26 cellular contexts compared by ENCODE assay signal in the genomic region with DNA sequence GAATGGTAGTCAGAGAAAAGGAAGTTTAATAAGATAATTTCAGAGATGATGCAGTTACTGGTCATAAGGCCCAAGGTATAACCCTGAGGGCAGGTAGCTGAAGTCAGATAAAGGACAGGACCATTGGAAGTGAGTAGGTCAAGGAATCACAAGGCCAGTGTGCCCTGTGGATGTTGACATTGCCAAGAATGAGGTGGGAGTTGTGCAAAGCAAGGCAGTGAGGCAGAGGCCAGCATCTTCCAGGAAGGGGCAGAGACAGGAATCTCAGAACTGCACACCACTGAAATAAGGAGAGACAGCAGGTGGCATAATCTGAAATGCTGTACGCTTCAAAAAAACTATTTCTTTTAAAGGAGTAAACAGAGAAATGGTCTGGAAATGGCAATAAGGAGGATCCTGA.
"Had no signal": no experiment of that assay in that cellular context is flagged by ENCODE, and none has a peak within 500 bp of the region (broad histone marks: within the 10 kb centered on the region; RNA-seq: fewer than 3 reads in every experiment).

No MANE protein-coding gene starts in this region.

- H3K27me3 Mint-ChIP-seq: stimulated activated naive B cell treated with anti-CD40 and anti-IgM and Interleukin-4, amounts not matched to agents 10 μg/mL and 1 μg/mL and 100 μg/mL, for 72 hours; stimulated activated naive CD8-positive, alpha-beta T cell treated with anti-CD3 and anti-CD28 coated beads, Interleukin-15, Interleukin-2, amounts not matched to agents 100 ng/mL and 50 ng/mL, for 24 hours had no signal

- H3K27ac ChIP-seq: neural progenitor cell, pancreas, psoas muscle, right lobe of liver, sigmoid colon, stomach, thoracic aorta, thyroid gland, tibial nerve, upper lobe of right lung, uterus had no signal

- DNase-seq: naive thymus-derived CD4-positive, alpha-beta T cell; natural killer cell; occipital lobe; pancreas; psoas muscle; right cardiac atrium; right lobe of liver; sigmoid colon; small intestine; stimulated activated CD4-positive, alpha-beta T cell treated with anti-CD3 and anti-CD28 coated beads, Interleukin-15, amount 100 ng/mL, for 24 hours; stimulated activated CD4-positive, alpha-beta T cell treated with anti-CD3 and anti-CD28 coated beads, Interleukin-2, amount 100 ng/mL, for 24 hours; stimulated activated CD4-positive, alpha-beta T cell treated with anti-CD3 and anti-CD28 coated beads, Interleukin-2, amount 100 ng/mL, for 48 hours; stimulated activated CD4-positive, alpha-beta T cell treated with anti-CD3 and anti-CD28 coated beads, Interleukin-4, amount 100 ng/mL, for 24 hours; stimulated activated naive B cell treated with anti-CD40 and anti-IgM and Interleukin-4, amounts not matched to agents 10 μg/mL and 1 μg/mL and 100 μg/mL, for 72 hours; stimulated activated naive CD4-positive, alpha-beta T cell treated with Interleukin-2 at 50 U/mL for 16 hours; stomach; thyroid gland; upper lobe of right lung; uterus had no signal

- H3K27ac Mint-ChIP-seq: naive thymus-derived CD4-positive, alpha-beta T cell; natural killer cell; neural progenitor cell; stimulated activated effector memory CD8-positive, alpha-beta T cell treated with anti-CD3 and anti-CD28 coated beads, Interleukin-12 subunit alpha, Interleukin-12 subunit beta, amount 100 ng/mL, for 72 hours; stimulated activated naive B cell treated with anti-CD40 and anti-IgM and Interleukin-4, amounts not matched to agents 10 μg/mL and 1 μg/mL and 100 μg/mL, for 72 hours; stimulated activated naive CD8-positive, alpha-beta T cell treated with anti-CD3 and anti-CD28 coated beads, Interleukin-15, Interleukin-2, amounts not matched to agents 100 ng/mL and 50 ng/mL, for 24 hours; type B pancreatic cell had no signal

- H3K9me3 Mint-ChIP-seq: naive thymus-derived CD4-positive, alpha-beta T cell; natural killer cell; nephron; neural progenitor cell; stimulated activated effector memory CD8-positive, alpha-beta T cell treated with anti-CD3 and anti-CD28 coated beads, Interleukin-12 subunit alpha, Interleukin-12 subunit beta, amount 100 ng/mL, for 72 hours; stimulated activated naive B cell treated with anti-CD40 and anti-IgM and Interleukin-4, amounts not matched to agents 10 μg/mL and 1 μg/mL and 100 μg/mL, for 72 hours; stimulated activated naive CD8-positive, alpha-beta T cell treated with anti-CD3 and anti-CD28 coated beads, Interleukin-15, Interleukin-2, amounts not matched to agents 100 ng/mL and 50 ng/mL, for 24 hours had no signal

- H3K4me1 Mint-ChIP-seq: natural killer cell had no signal

- H3K36me3 Mint-ChIP-seq: natural killer cell had no signal

- H3K27me3 ChIP-seq: neural progenitor cell, pancreas, right lobe of liver, sigmoid colon, stomach, thyroid gland, tibial nerve, upper lobe of right lung, uterus had no signal

- H3K9ac ChIP-seq: neural progenitor cell had no signal

- H3K36me3 ChIP-seq: neural progenitor cell, pancreas, right lobe of liver, sigmoid colon, stomach, thoracic aorta, thyroid gland, tibial nerve, upper lobe of right lung, uterus had no signal

- FAIRE-seq: pancreas, small intestine had no signal

- ATAC-seq: naive thymus-derived CD4-positive, alpha-beta T cell; natural killer cell; pancreas; psoas muscle; right cardiac atrium; right lobe of liver; stimulated activated effector memory CD8-positive, alpha-beta T cell treated with anti-CD3 and anti-CD28 coated beads, Interleukin-12 subunit alpha, Interleukin-12 subunit beta, amount 100 ng/mL, for 72 hours; stimulated activated naive B cell treated with anti-CD40 and anti-IgM and Interleukin-4, amounts not matched to agents 10 μg/mL and 1 μg/mL and 100 μg/mL, for 72 hours; upper lobe of right lung had no signal

- H2AFZ ChIP-seq: neural progenitor cell had no signal

- H3K4me3 ChIP-seq: neural progenitor cell, pancreas, psoas muscle, right lobe of liver, sigmoid colon, stomach, thoracic aorta, thyroid gland, tibial nerve, upper lobe of right lung, uterus had no signal

- H3K9me3 ChIP-seq: pancreas, psoas muscle, right lobe of liver, sigmoid colon, stomach, thoracic aorta, thyroid gland, tibial nerve, upper lobe of right lung, uterus had no signal

- H3K4me3 Mint-ChIP-seq: natural killer cell; nephron; neural progenitor cell; stimulated activated effector memory CD8-positive, alpha-beta T cell treated with anti-CD3 and anti-CD28 coated beads, Interleukin-12 subunit alpha, Interleukin-12 subunit beta, amount 100 ng/mL, for 72 hours; stimulated activated naive B cell treated with anti-CD40 and anti-IgM and Interleukin-4, amounts not matched to agents 10 μg/mL and 1 μg/mL and 100 μg/mL, for 72 hours; stimulated activated naive CD8-positive, alpha-beta T cell treated with anti-CD3 and anti-CD28 coated beads, Interleukin-15, Interleukin-2, amounts not matched to agents 100 ng/mL and 50 ng/mL, for 24 hours; type B pancreatic cell had no signal

- H3K4me2 ChIP-seq: neural progenitor cell had no signal

- H3K4me1 ChIP-seq: pancreas, right lobe of liver, sigmoid colon, uterus had no signal
